ENCODE assay signal across 21 cellular contexts in the genomic region with DNA sequence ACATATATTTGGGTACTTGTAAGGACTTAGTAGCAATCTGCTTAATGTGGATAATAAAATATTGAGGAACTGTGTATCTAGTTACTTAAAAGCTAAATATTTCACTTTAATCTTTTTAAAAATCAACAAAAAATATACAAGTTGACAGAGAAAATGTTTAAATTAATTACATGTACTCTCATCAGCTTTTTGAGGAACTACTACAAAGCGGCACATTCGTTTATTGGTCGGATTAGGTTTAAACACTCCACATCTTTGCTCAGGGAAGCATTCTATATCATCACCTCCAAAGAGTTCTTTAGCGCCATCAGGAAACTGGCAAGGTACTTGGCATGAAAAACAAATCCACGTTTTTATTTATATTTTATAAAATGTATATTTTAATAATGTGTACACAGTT. TPM values are rescaled to one million over a fixed set of nuclear protein-coding genes. Genes with fewer than 3 reads are reported as not detected.
DNase-seq lines count a peak whose midpoint lies in the region; ATAC-seq and TF ChIP-seq lines count a peak whose summit lies in the region.
"Had no signal": no experiment of that assay in that cellular context is flagged by ENCODE, and none has a peak within 500 bp of the region (broad histone marks: within the 10 kb centered on the region; RNA-seq: fewer than 3 reads in every experiment).

No MANE protein-coding gene starts in this region.

- H3K4me3 ChIP-seq in Caco-2 (ENCODE audit: low read depth, low read length) (no peak overlapping the region), HEK293 (ENCODE audit: low read depth, low read length) (no peak overlapping the region), upper lobe of left lung (no peak overlapping the region), stomach (no peak overlapping the region), upper lobe of right lung (no peak overlapping the region)
- H3K4me3 ChIP-seq in naive thymus-derived CD4-positive, alpha-beta T cell (ENCODE audit: low read length), result no peak overlapping the region

- H3K36me3 Mint-ChIP-seq in Caco-2 (ENCODE audit: insufficient read depth, unreplicated experiment), result no peaks in the 10 kb centered on the region
- no peaks in the 10 kb centered on the region for H3K36me3 Mint-ChIP-seq in WTC11
- H3K36me3 Mint-ChIP-seq in naive thymus-derived CD4-positive, alpha-beta T cell, result peaks cover 0 to 3% (median 0%) of the 10 kb centered on the region in 5 donors
- H3K36me3 Mint-ChIP-seq in MCF 10A (ENCODE audit: insufficient read depth, unreplicated experiment), result no peaks in the 10 kb centered on the region

- no peaks in the 10 kb centered on the region for H3K9me3 ChIP-seq in Caco-2
- H3K9me3 ChIP-seq in HEK293 (ENCODE audit: control insufficient read depth, insufficient read depth, low read depth, low read length), result no peaks in the 10 kb centered on the region
- no peaks in the 10 kb centered on the region for H3K9me3 ChIP-seq in naive thymus-derived CD4-positive, alpha-beta T cell (ENCODE audit: control insufficient read depth in 2 of 3, low read length in 3 of 3)
- no peaks in the 10 kb centered on the region for H3K9me3 ChIP-seq in upper lobe of left lung
- H3K9me3 ChIP-seq in stomach, result no peaks in the 10 kb centered on the region
- no peaks in the 10 kb centered on the region for H3K9me3 ChIP-seq in upper lobe of right lung
- H3K9me3 ChIP-seq: pancreas, transverse colon had no signal

- H3K27me3 ChIP-seq in Caco-2 (replicated peaks; ENCODE audit: control insufficient read depth, insufficient read depth, low read length) (no peaks in the 10 kb centered on the region), upper lobe of left lung (no peaks in the 10 kb centered on the region), stomach (peaks cover 0 to 17% (median 0%) of the 10 kb centered on the region in 3 donors), upper lobe of right lung (peaks cover 13% of the 10 kb centered on the region)
- no peaks in the 10 kb centered on the region for H3K27me3 ChIP-seq in naive thymus-derived CD4-positive, alpha-beta T cell (ENCODE audit: control insufficient read depth in 2 of 2, insufficient read depth in 2 of 2, low read length in 2 of 2)
- H3K27me3 ChIP-seq: pancreas had no signal

- TF ChIP-seq EP300 in upper lobe of left lung (IDR thresholded peaks at IDR 0.05), result no peak
- TF ChIP-seq EP300 in stomach (IDR thresholded peaks at IDR 0.05), result no peak

- WGBS in upper lobe of left lung, 2 donors, result 79 to 80% methylated on average over 5 of the region's 5 CpGs
- 61 to 78% (median 64%) methylated on average over 5 of the region's 5 CpGs for WGBS in stomach, 5 donors

- BruUV-seq in Caco-2 (replicated peaks; lab: Mats Ljungman, UMichigan) (no TSS peak), MCF 10A (replicated peaks; lab: Mats Ljungman, UMichigan) (no TSS peak)

- H3K4me3 Mint-ChIP-seq in Caco-2 (ENCODE audit: unreplicated experiment) (peak overlapping the region; percentile 87), WTC11 (peak overlapping the region; percentile 16; the same call in 1 of the 2 replicates), MCF 10A (ENCODE audit: unreplicated experiment) (no peak overlapping the region)
- peak overlapping the region in 9 of 10 donors; percentile 28 to 89 (median 84) for H3K4me3 Mint-ChIP-seq in naive thymus-derived CD4-positive, alpha-beta T cell

- intact Hi-C loops in Caco-2 (cut with micrococcal nuclease; ENCODE audit: unreplicated experiment) (loop anchor here (5.0 kb wide), 1 partner anchor 72 kb away; no protein-coding TSS in a partner anchor), stomach (cut with DNase I; ENCODE audit: low total_unique reads) (no loop called here), MCF 10A (cut with micrococcal nuclease) (no loop called here), upper lobe of right lung (cut with DNase I) (no loop called here)
- intact Hi-C loops in naive thymus-derived CD4-positive, alpha-beta T cell (cut with micrococcal nuclease), result loop anchor here in 1 of 2 donors (5.0 kb wide), 2 partner anchors 102 to 117 kb away; a partner anchor contains a TSS

- H3K4me1 Mint-ChIP-seq in Caco-2 (ENCODE audit: low read depth, unreplicated experiment), result peaks cover 7% of the 10 kb centered on the region
- H3K4me1 Mint-ChIP-seq in WTC11, result peaks cover 11% of the 10 kb centered on the region
- peaks cover 0 to 13% (median 8%) of the 10 kb centered on the region in 7 donors for H3K4me1 Mint-ChIP-seq in naive thymus-derived CD4-positive, alpha-beta T cell
- no peaks in the 10 kb centered on the region for H3K4me1 Mint-ChIP-seq in MCF 10A (ENCODE audit: insufficient read depth, unreplicated experiment)

- H3K36me3 ChIP-seq in Caco-2 (ENCODE audit: control insufficient read depth, insufficient read depth, low read length) (no peaks in the 10 kb centered on the region), HEK293 (ENCODE audit: control insufficient read depth in 2 of 2, insufficient read depth in 1 of 2, low read length in 2 of 2) (no peaks in the 10 kb centered on the region), upper lobe of left lung (no peaks in the 10 kb centered on the region), stomach (no peaks in the 10 kb centered on the region), upper lobe of right lung (no peaks in the 10 kb centered on the region)
- H3K36me3 ChIP-seq in naive thymus-derived CD4-positive, alpha-beta T cell (ENCODE audit: control insufficient read depth in 2 of 3, insufficient read depth in 3 of 3, low read length in 3 of 3), result no peaks in the 10 kb centered on the region
- H3K36me3 ChIP-seq: pancreas, transverse colon had no signal

- CTCF ChIA-PET in Caco-2 (lab: Charles Lee) (interaction anchor here (1.1 to 2.3 kb wide), 3 partner anchors 17 to 104 kb away, joined by 3 to 31 read pairs (median 7); no protein-coding TSS in a partner anchor), HEK293 (lab: Yijun Ruan, JAX) (interaction anchor here (0.7 to 4.4 kb wide), 5 partner anchors 17 to 392 kb away, joined by 3 to 30 read pairs (median 3); a partner anchor contains a TSS), WTC11 (lab: Charles Lee) (interaction anchor here (0.9 to 2.5 kb wide), 4 partner anchors 17 to 368 kb away, joined by 3 to 16 read pairs (median 4); no protein-coding TSS in a partner anchor), MCF 10A (lab: Yijun Ruan, JAX) (interaction anchor here (0.6 to 1.6 kb wide), 2 partner anchors 21 to 72 kb away, joined by 4 to 8 read pairs; no protein-coding TSS in a partner anchor)
- CTCF ChIA-PET in naive thymus-derived CD4-positive, alpha-beta T cell (lab: Charles Lee), result interaction anchor here (0.5 kb wide), 1 partner anchor 533 kb away, joined by 4 read pairs; no protein-coding TSS in a partner anchor

- ATAC-seq in WTC11, result no peak
- no peak for ATAC-seq in naive thymus-derived CD4-positive, alpha-beta T cell
- no peak for ATAC-seq in upper lobe of left lung (ENCODE audit: low FRiP score in 2 of 2)
- ATAC-seq in upper lobe of right lung, result no peak
- ATAC-seq: effector memory CD8-positive, alpha-beta T cell had no signal

- no peak overlapping the region for H3K27ac Mint-ChIP-seq in Caco-2 (ENCODE audit: unreplicated experiment)
- no peak overlapping the region for H3K27ac Mint-ChIP-seq in WTC11
- H3K27ac Mint-ChIP-seq in naive thymus-derived CD4-positive, alpha-beta T cell, result no peak overlapping the region
- H3K27ac Mint-ChIP-seq in MCF 10A (ENCODE audit: low read depth, unreplicated experiment), result no peak overlapping the region
- H3K27ac Mint-ChIP-seq: effector memory CD8-positive, alpha-beta T cell had no signal

- POLR2A ChIA-PET in Caco-2 (lab: Charles Lee) (interaction anchor here (1.9 kb wide), 1 partner anchor 102 kb away, joined by 37 read pairs; a partner anchor contains a TSS), HEK293 (lab: Yijun Ruan, JAX) (interaction anchor here (0.6 to 2.9 kb wide), 2 partner anchors 102 to 391 kb away, joined by 3 to 11 read pairs; a partner anchor contains a TSS), WTC11 (lab: Charles Lee) (interaction anchor here (0.5 to 2.7 kb wide), 3 partner anchors 16 to 338 kb away, joined by 3 to 42 read pairs (median 4); a partner anchor contains a TSS), MCF 10A (lab: Yijun Ruan, JAX) (interaction anchor here (1.1 to 1.3 kb wide), 3 partner anchors 102 to 157 kb away, joined by 4 read pairs; a partner anchor contains a TSS)
- POLR2A ChIA-PET in naive thymus-derived CD4-positive, alpha-beta T cell (lab: Charles Lee), result interaction anchor here (1.1 kb wide), 1 partner anchor 10 kb away, joined by 3 read pairs; no protein-coding TSS in a partner anchor

- H3K27ac ChIP-seq in HEK293 (ENCODE audit: extremely low read depth, low read depth, low read length) (no peak overlapping the region), upper lobe of left lung (no peak overlapping the region), stomach (no peak overlapping the region), upper lobe of right lung (no peak overlapping the region)
- H3K27ac ChIP-seq in naive thymus-derived CD4-positive, alpha-beta T cell (ENCODE audit: low read depth, low read length), result no peak overlapping the region

- TF ChIP-seq POLR2A in upper lobe of left lung (IDR thresholded peaks at IDR 0.05), result no peak
- no peak for TF ChIP-seq POLR2A in stomach (IDR thresholded peaks at IDR 0.05)

- no peak for TF ChIP-seq CTCF in Caco-2 (IDR thresholded peaks at IDR 0.05; ENCODE audit: insufficient read depth in 1 of 2, low read depth in 1 of 2, low read length in 1 of 2, severe bottlenecking in 1 of 2, unreplicated experiment in 1 of 2)
- no peak for TF ChIP-seq CTCF in HEK293 (tag by site-specific recombination; IDR thresholded peaks at IDR 0.05)
- TF ChIP-seq CTCF in WTC11 (IDR thresholded peaks at IDR 0.05), result no peak
- TF ChIP-seq CTCF in upper lobe of left lung (IDR thresholded peaks at IDR 0.05), result no peak
- TF ChIP-seq CTCF in stomach (IDR thresholded peaks at IDR 0.05), result no peak
- no peak for TF ChIP-seq CTCF in MCF 10A (IDR thresholded peaks at IDR 0.05; ENCODE audit: unreplicated experiment)
- no peak for TF ChIP-seq CTCF in upper lobe of right lung (IDR thresholded peaks at IDR 0.05)

- DNase-seq in Caco-2, result no peak
- no peak for DNase-seq in WTC11 (ENCODE audit: low spot score)
- no peak for DNase-seq in naive thymus-derived CD4-positive, alpha-beta T cell
- DNase-seq in upper lobe of left lung, result no peak
- DNase-seq in stomach, result no peak
- DNase-seq in MCF 10A (ENCODE audit: unreplicated experiment), result no peak
- no peak for DNase-seq in upper lobe of right lung
- DNase-seq: activated CD4-positive, alpha-beta T cell treated with anti-CD3 and anti-CD28 coated beads for 1 hour; activated T-cell treated with anti-CD3 and anti-CD28 coated beads for 4 hours; central memory CD4-positive, alpha-beta T cell; effector memory CD8-positive, alpha-beta T cell; kidney glomerular epithelial cell; midbrain; NCI-H2107; NCI-H526 treated with DMSO at 0.1 percent for 48 hours; small intestine; transverse colon had no signal

- no peaks in the 10 kb centered on the region for H3K9me3 Mint-ChIP-seq in Caco-2 (ENCODE audit: unreplicated experiment)
- H3K9me3 Mint-ChIP-seq in WTC11, result no peaks in the 10 kb centered on the region
- no peaks in the 10 kb centered on the region for H3K9me3 Mint-ChIP-seq in naive thymus-derived CD4-positive, alpha-beta T cell
- H3K9me3 Mint-ChIP-seq in MCF 10A (ENCODE audit: unreplicated experiment), result no peaks in the 10 kb centered on the region
- H3K9me3 Mint-ChIP-seq: effector memory CD8-positive, alpha-beta T cell had no signal

- H3K4me1 ChIP-seq in Caco-2 (0 out of 2 replicates have a peak, but pooled peaks cover 5% of the 10 kb centered on the region), HEK293 (ENCODE audit: control insufficient read depth, insufficient read depth, low read length) (peaks cover 3% of the 10 kb centered on the region; the same call in 1 of the 2 replicates), upper lobe of left lung (peaks cover 9 to 15% (median 12%) of the 10 kb centered on the region in 4 donors), stomach (peaks cover 0 to 16% (median 12%) of the 10 kb centered on the region in 4 donors), upper lobe of right lung (peaks cover 13% of the 10 kb centered on the region)
- H3K4me1 ChIP-seq in naive thymus-derived CD4-positive, alpha-beta T cell (ENCODE audit: control insufficient read depth in 2 of 2, insufficient read depth in 2 of 2, low read length in 2 of 2), result no peaks in the 10 kb centered on the region

- peaks cover 5% of the 10 kb centered on the region for H3K27me3 Mint-ChIP-seq in Caco-2 (ENCODE audit: insufficient read depth, unreplicated experiment)
- H3K27me3 Mint-ChIP-seq in WTC11 (ENCODE audit: low read depth), result peaks cover 63% of the 10 kb centered on the region
- peaks cover 27 to 57% (median 44%) of the 10 kb centered on the region in 5 donors for H3K27me3 Mint-ChIP-seq in naive thymus-derived CD4-positive, alpha-beta T cell
- H3K27me3 Mint-ChIP-seq in MCF 10A (ENCODE audit: insufficient read depth, unreplicated experiment), result peaks cover 11% of the 10 kb centered on the region

RNA-seq across cellular contexts. Expression of a gene that starts 1.6 kb away (rescaled TPM):
- 0.21 and 0.54 TPM in 2 replicates for total RNA-seq in Caco-2 (2022)
- total RNA-seq in WTC11 (2021), result 0.30 to 0.44 TPM (median 0.31 TPM) in 3 replicates
- total RNA-seq in naive thymus-derived CD4-positive, alpha-beta T cell, result not detected
- polyA plus RNA-seq in naive thymus-derived CD4-positive, alpha-beta T cell, result not detected
- total RNA-seq in upper lobe of left lung, result not detected
- total RNA-seq in stomach, result not detected
- polyA plus RNA-seq in stomach, result under 1 TPM in 1 of 3 donors, not detected in 2; 0.30 TPM
- total RNA-seq in MCF 10A (2022), result not detected in 2 replicates
- total RNA-seq in upper lobe of right lung, result not detected
- total RNA-seq: HT1080; T-helper 1 cell treated with Interleukin-12 subunit alpha and Interleukin-12 subunit beta and Interleukin-4 antibody, amounts not matched to agents 30 ng/mL and 1 ng/mL, for 36 hours had no signal
